ENCODE assay signal across 10 cellular contexts in genomic region chr2:112170495-112170894, GRCh38. TPM values are rescaled to one million over a fixed set of nuclear protein-coding genes. Genes with fewer than 3 reads are reported as not detected.
"Had no signal": no experiment of that assay in that cellular context is flagged by ENCODE, and none has a peak within 500 bp of the region (broad histone marks: within the 10 kb centered on the region; RNA-seq: fewer than 3 reads in every experiment).

No MANE protein-coding gene starts in this region.

- H3K36me3 ChIP-seq: HAP-1 had no signal

- H3K27ac ChIP-seq: GM23248, HL-60 had no signal

- ATAC-seq: HCT116 had no signal

- H3K9me3 ChIP-seq: HAP-1 had no signal

- H2AFZ ChIP-seq: GM23248 had no signal

- H3K9ac ChIP-seq: GM23248 had no signal

- DNase-seq: GM23248, GOT3, H7, HFFc6, IMR-90, KBM-7 had no signal

- H3K4me1 ChIP-seq: HAP-1 had no signal

- H3K4me3 ChIP-seq: GM23248, HAP-1 had no signal

RNA-seq across cellular contexts. Expression of gene FBLN7, which starts 32.3 kb away (rescaled TPM):
- total RNA-seq: H4 had no signal
